In the genomic region with DNA sequence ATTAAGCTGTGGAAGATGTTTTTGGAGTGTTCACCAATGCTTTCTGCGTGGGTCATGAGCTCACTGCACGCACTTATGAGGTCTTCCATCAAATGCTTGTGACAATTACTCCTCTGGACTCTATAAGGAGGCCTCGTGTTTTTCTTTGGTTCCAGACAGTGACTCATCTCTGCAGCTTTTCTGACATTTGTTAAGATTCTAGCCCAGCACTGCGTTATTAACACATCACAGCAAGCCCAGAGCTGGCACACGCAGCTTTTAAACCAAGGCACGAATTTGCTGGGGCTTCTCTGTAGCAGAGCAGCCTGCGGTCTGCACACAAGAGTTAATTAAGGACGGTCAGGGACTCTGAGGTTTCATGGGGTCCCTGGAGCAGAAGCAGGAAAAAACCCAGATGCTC, we compare ENCODE assay signal across 10 cellular contexts. TPM values are rescaled to one million over a fixed set of nuclear protein-coding genes. Genes with fewer than 3 reads are reported as not detected.
DNase-seq lines count a peak whose midpoint lies in the region; ATAC-seq, FAIRE-seq and TF ChIP-seq lines count a peak whose summit lies in the region.
"Had no signal": no experiment of that assay in that cellular context is flagged by ENCODE, and none has a peak within 500 bp of the region (broad histone marks: within the 10 kb centered on the region; RNA-seq: fewer than 3 reads in every experiment).

No MANE protein-coding gene starts in this region.

- H2BK15ac ChIP-seq in mesenchymal stem cell (ENCODE audit: low read depth, poor library complexity, severe bottlenecking) = no peak overlapping the region

- no peak overlapping the region for H4K8ac ChIP-seq in mesenchymal stem cell (ENCODE audit: low read length)

- H4K91ac ChIP-seq in mesenchymal stem cell (ENCODE audit: low read length) = no peak overlapping the region

- H3K23ac ChIP-seq in mesenchymal stem cell (ENCODE audit: low read length in 2 of 2) = no peak overlapping the region

- peaks cover 8% of the 10 kb centered on the region; the same call in 1 of the 2 replicates for H3K36me3 ChIP-seq in ACC112 (ENCODE audit: insufficient read depth, low read length)
- no peaks in the 10 kb centered on the region for H3K36me3 ChIP-seq in HEK293 (ENCODE audit: control insufficient read depth in 2 of 2, insufficient read depth in 1 of 2, low read length in 2 of 2)
- no peaks in the 10 kb centered on the region for H3K36me3 ChIP-seq in bronchial epithelial cell (ENCODE audit: control insufficient read depth, insufficient read depth, low read length)
- peaks cover 0 to 68% of the 10 kb centered on the region in 2 experiments for H3K36me3 ChIP-seq in mesenchymal stem cell (ENCODE audit: control insufficient read depth in 1 of 2, insufficient read depth in 2 of 2, low read depth in 1 of 2, low read length in 2 of 2)

- FAIRE-seq in bronchial epithelial cell (lab: Jason Lieb, UNC) = no peak

- no peak for ATAC-seq in HG02623 (IDR thresholded peaks at IDR 0.05; ENCODE audit: unreplicated experiment)
- ATAC-seq: CD8-positive, alpha-beta T cell had no signal

- under 1% methylated on average over 8 of the region's 8 CpGs for WGBS in mesenchymal stem cell

- H2BK120ac ChIP-seq in mesenchymal stem cell (ENCODE audit: low read depth, low read length) = no peak overlapping the region

- DNase-seq in bronchial epithelial cell (ENCODE audit: low read depth) (peak; percentile 17), mesenchymal stem cell (peak; percentile 98), NCI-H2107 (lab: John Stamatoyannopoulos, UW) (no peak)
- DNase-seq in activated CD4-positive, alpha-beta T cell treated with anti-CD3 and anti-CD28 coated beads, Interleukin-2, amount 10 ng/mL, durations not matched to agents 7 days and 5 days = no peak
- no peak for DNase-seq in activated naive CD4-positive, alpha-beta T cell treated with Interleukin-2 at 50 U/mL for 16 hours
- DNase-seq: CD8-positive, alpha-beta T cell; SIG-M5 had no signal

- H3K27me3 ChIP-seq in ACC112 (ENCODE audit: insufficient read depth, low read length) (no peaks in the 10 kb centered on the region), bronchial epithelial cell (ENCODE audit: control insufficient read depth, insufficient read depth, low read length) (no peaks in the 10 kb centered on the region), mesenchymal stem cell (ENCODE audit: control insufficient read depth in 1 of 2, insufficient read depth in 1 of 2, low read length in 2 of 2) (no peaks in the 10 kb centered on the region)

- H3K4me1 Mint-ChIP-seq in activated CD4-positive, alpha-beta T cell treated with anti-CD3 and anti-CD28 coated beads, Interleukin-2, amount 10 ng/mL, durations not matched to agents 7 days and 5 days = no peaks in the 10 kb centered on the region

- H3K4me3 ChIP-seq in ACC112 (ENCODE audit: low read depth, low read length) (no peak overlapping the region), HEK293 (ENCODE audit: low read depth, low read length) (no peak overlapping the region), bronchial epithelial cell (ENCODE audit: low read depth, low read length) (no peak overlapping the region), mesenchymal stem cell (ENCODE audit: insufficient read depth in 1 of 2, low read depth in 1 of 2, low read length in 2 of 2) (peak overlapping the region in 1 of 2 experiments; percentile 38)

- no peak overlapping the region for H3K4me2 ChIP-seq in mesenchymal stem cell (ENCODE audit: low read length, poor library complexity, severe bottlenecking)

- no peak overlapping the region for H2AK5ac ChIP-seq in mesenchymal stem cell (ENCODE audit: low read length, severe bottlenecking)

- peak overlapping the region; percentile 75 for H3K9ac ChIP-seq in mesenchymal stem cell (ENCODE audit: low read length)

- no peaks in the 10 kb centered on the region for H3K79me1 ChIP-seq in mesenchymal stem cell (replicated peaks; ENCODE audit: low read length, poor library complexity, severe bottlenecking)

- H3K18ac ChIP-seq in mesenchymal stem cell (ENCODE audit: low read depth in 1 of 2, low read length in 2 of 2) = peak overlapping the region in 1 of 2 experiments; percentile 9

- no peak overlapping the region for H2BK12ac ChIP-seq in mesenchymal stem cell (ENCODE audit: low read length in 2 of 2)

- no peak for TF ChIP-seq CTCF in HEK293 (tag by site-specific recombination; IDR thresholded peaks at IDR 0.05)
- no peak for TF ChIP-seq CTCF in bronchial epithelial cell (IDR thresholded peaks at IDR 0.05; ENCODE audit: insufficient read depth, low read length, severe bottlenecking)

- H3K27ac ChIP-seq in ACC112 (ENCODE audit: low read depth, low read length) (peak overlapping the region; percentile 65), HEK293 (ENCODE audit: extremely low read depth, low read depth, low read length) (no peak overlapping the region), mesenchymal stem cell (ENCODE audit: low read length, poor library complexity, severe bottlenecking) (no peak overlapping the region)

- no peak overlapping the region for H3K4me3 Mint-ChIP-seq in activated CD4-positive, alpha-beta T cell treated with anti-CD3 and anti-CD28 coated beads, Interleukin-2, amount 10 ng/mL, durations not matched to agents 7 days and 5 days
- H3K4me3 Mint-ChIP-seq: CD8-positive, alpha-beta T cell had no signal

- H2AFZ ChIP-seq in ACC112 (ENCODE audit: low read length, unreplicated experiment) = no peak overlapping the region
- H2AFZ ChIP-seq in mesenchymal stem cell (ENCODE audit: low read depth, low read length) = no peak overlapping the region

- H3K9me3 ChIP-seq in HEK293 (ENCODE audit: control insufficient read depth, insufficient read depth, low read depth, low read length) (no peaks in the 10 kb centered on the region), mesenchymal stem cell (ENCODE audit: control insufficient read depth, low read length) (no peaks in the 10 kb centered on the region)

- H3K36me3 Mint-ChIP-seq in activated CD4-positive, alpha-beta T cell treated with anti-CD3 and anti-CD28 coated beads, Interleukin-2, amount 10 ng/mL, durations not matched to agents 7 days and 5 days (ENCODE audit: low read depth) = no peaks in the 10 kb centered on the region
- H3K36me3 Mint-ChIP-seq: CD8-positive, alpha-beta T cell had no signal

- no peaks in the 10 kb centered on the region for H3K27me3 Mint-ChIP-seq in activated CD4-positive, alpha-beta T cell treated with anti-CD3 and anti-CD28 coated beads, Interleukin-2, amount 10 ng/mL, durations not matched to agents 7 days and 5 days

- H3K79me2 ChIP-seq in ACC112 (ENCODE audit: control insufficient read depth, insufficient read depth, low read length, unreplicated experiment) = peaks cover 42% of the 10 kb centered on the region

- H2BK5ac ChIP-seq in mesenchymal stem cell (ENCODE audit: low read depth, low read length, poor library complexity, severe bottlenecking) = no peak overlapping the region

- POLR2A ChIA-PET in HEK293 (lab: Yijun Ruan, JAX) = no interaction called here
- POLR2A ChIA-PET in activated CD4-positive, alpha-beta T cell treated with anti-CD3 and anti-CD28 coated beads, Interleukin-2, amount 10 ng/mL, durations not matched to agents 7 days and 5 days (lab: Charles Lee) = no interaction called here

- H3K27ac Mint-ChIP-seq in activated CD4-positive, alpha-beta T cell treated with anti-CD3 and anti-CD28 coated beads, Interleukin-2, amount 10 ng/mL, durations not matched to agents 7 days and 5 days = no peak overlapping the region
- H3K27ac Mint-ChIP-seq: CD8-positive, alpha-beta T cell had no signal

- peak overlapping the region; percentile 10 to 92 for H3K4ac ChIP-seq in mesenchymal stem cell (ENCODE audit: low read depth in 1 of 2, low read length in 2 of 2)

- H3K9me3 Mint-ChIP-seq in activated CD4-positive, alpha-beta T cell treated with anti-CD3 and anti-CD28 coated beads, Interleukin-2, amount 10 ng/mL, durations not matched to agents 7 days and 5 days = no peaks in the 10 kb centered on the region
- H3K9me3 Mint-ChIP-seq: CD8-positive, alpha-beta T cell had no signal

- H3K14ac ChIP-seq in mesenchymal stem cell (ENCODE audit: low read length in 2 of 2) = no peak overlapping the region

- H3K4me1 ChIP-seq in ACC112 (ENCODE audit: control insufficient read depth, insufficient read depth, low read length, unreplicated experiment) = peaks cover 20% of the 10 kb centered on the region
- H3K4me1 ChIP-seq in HEK293 (ENCODE audit: control insufficient read depth, insufficient read depth, low read length) = no peaks in the 10 kb centered on the region
- H3K4me1 ChIP-seq in mesenchymal stem cell (ENCODE audit: control insufficient read depth, insufficient read depth, low read depth, low read length) = peaks cover 7% of the 10 kb centered on the region

- CTCF ChIA-PET in HEK293 (lab: Yijun Ruan, JAX) = interaction anchor here (0.8 to 1.2 kb wide), 2 partner anchors 8 to 179 kb away, joined by 3 to 4 read pairs; no protein-coding TSS in a partner anchor
- CTCF ChIA-PET in activated CD4-positive, alpha-beta T cell treated with anti-CD3 and anti-CD28 coated beads, Interleukin-2, amount 10 ng/mL, durations not matched to agents 7 days and 5 days (lab: Charles Lee) = no interaction called here

TF ChIP-seq in HEK293, 187 proteins besides CTCF, POLR2A, EP300 and RAD21 (continues in another document):
- TF ChIP-seq ZNF121 (tag by site-specific recombination; IDR thresholded peaks at IDR 0.05) (no peak), ZFHX2 (tag by site-specific recombination; conservative IDR thresholded peaks at IDR 0.05) (no peak), ZBTB21 (tag by site-specific recombination; IDR thresholded peaks at IDR 0.05) (peak; percentile 36), ZBTB1 (tag by site-specific recombination; IDR thresholded peaks at IDR 0.05) (no peak)
- TF ChIP-seq, protein P1, sequence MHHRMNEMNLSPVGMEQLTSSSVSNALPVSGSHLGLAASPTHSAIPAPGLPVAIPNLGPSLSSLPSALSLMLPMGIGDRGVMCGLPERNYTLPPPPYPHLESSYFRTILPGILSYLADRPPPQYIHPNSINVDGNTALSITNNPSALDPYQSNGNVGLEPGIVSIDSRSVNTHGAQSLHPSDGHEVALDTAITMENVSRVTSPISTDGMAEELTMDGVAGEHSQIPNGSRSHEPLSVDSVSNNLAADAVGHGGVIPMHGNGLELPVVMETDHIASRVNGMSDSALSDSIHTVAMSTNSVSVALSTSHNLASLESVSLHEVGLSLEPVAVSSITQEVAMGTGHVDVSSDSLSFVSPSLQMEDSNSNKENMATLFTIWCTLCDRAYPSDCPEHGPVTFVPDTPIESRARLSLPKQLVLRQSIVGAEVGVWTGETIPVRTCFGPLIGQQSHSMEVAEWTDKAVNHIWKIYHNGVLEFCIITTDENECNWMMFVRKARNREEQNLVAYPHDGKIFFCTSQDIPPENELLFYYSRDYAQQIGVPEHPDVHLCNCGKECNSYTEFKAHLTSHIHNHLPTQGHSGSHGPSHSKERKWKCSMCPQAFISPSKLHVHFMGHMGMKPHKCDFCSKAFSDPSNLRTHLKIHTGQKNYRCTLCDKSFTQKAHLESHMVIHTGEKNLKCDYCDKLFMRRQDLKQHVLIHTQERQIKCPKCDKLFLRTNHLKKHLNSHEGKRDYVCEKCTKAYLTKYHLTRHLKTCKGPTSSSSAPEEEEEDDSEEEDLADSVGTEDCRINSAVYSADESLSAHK (tag by site-specific recombination; IDR thresholded peaks at IDR 0.05) = no peak

RNA-seq across cellular contexts. Expression of a gene that starts 16.9 kb away (rescaled TPM):
- total RNA-seq in bronchial epithelial cell = 3.7 and 4.1 TPM in 2 replicates
- 0.12 TPM for polyA plus RNA-seq in mesenchymal stem cell (2013, experiment 1 of 2)
- 0.01 TPM for polyA plus RNA-seq in mesenchymal stem cell (2013, experiment 2 of 2)
- total RNA-seq in activated CD4-positive, alpha-beta T cell treated with anti-CD3 and anti-CD28 coated beads, Interleukin-2, amount 10 ng/mL, durations not matched to agents 7 days and 5 days = not detected
- total RNA-seq: CD8-positive, alpha-beta T cell had no signal

Comparison
In these comparisons a context has a peak if more than half of its experiments do, and no peak if none do; other contexts are left out.
1. DNase-seq: peak in bronchial epithelial cell (single experiment) and mesenchymal stem cell (single experiment); none in NCI-H2107 (single experiment), activated CD4-positive, alpha-beta T cell treated with anti-CD3 and anti-CD28 coated beads, Interleukin-2, amount 10 ng/mL, durations not matched to agents 7 days and 5 days (single experiment) and activated naive CD4-positive, alpha-beta T cell treated with Interleukin-2 at 50 U/mL for 16 hours (single experiment).